Comparison of ENCODE assay signal across 8 cellular contexts in the genomic region with DNA sequence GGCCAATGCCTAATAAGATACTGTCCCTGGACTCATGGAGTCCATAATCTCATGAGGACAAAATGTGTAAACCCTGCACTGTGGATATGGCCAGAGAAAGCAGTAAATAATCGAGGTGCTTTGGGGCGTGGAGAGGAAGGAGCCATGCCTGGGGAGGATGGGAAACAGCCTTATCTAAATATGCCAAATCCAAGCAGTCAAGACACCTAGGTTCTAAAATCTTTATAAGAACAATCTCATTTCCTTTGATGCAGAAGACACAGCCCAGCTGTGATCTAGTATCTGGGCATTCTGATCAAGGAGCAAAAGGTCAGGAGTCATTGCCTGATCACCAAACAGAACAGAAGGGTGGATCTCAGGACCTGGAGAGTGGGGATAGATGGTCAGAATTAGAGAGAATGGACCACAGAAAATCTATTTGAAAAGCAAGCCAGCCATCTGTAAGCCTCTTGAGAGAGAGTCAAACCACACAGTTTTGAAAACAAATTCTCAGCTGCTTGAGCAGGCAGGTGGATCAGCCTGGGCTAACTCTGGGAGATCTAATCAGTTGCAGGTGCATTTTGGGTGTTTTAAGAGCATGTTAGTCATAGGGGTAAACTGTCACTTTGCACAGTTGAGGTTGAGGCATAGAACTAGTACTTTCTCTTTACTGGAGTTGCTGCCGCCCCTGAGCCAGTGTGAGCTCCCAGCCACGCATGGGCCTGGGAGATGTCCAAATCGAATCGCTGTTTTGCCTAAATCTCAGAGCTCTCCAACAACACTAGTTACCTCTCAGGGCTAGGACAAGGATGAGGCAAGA.
DNase-seq lines count a peak whose midpoint lies in the region; ATAC-seq, FAIRE-seq and TF ChIP-seq lines count a peak whose summit lies in the region.

No MANE protein-coding gene starts in this region.

- CTCF ChIA-PET in K562 (lab: Yijun Ruan, JAX; ENCODE audit: low intra/inter-chr PET ratio), result no interaction called here

- H3K9me3 ChIP-seq in K562 (replicated peaks; ENCODE audit: control insufficient read depth, insufficient read depth, low read depth, low read length), result no peaks in the 10 kb centered on the region
- H3K9me3 ChIP-seq in lower lobe of right lung, result no peaks in the 10 kb centered on the region

- no peak for TF ChIP-seq EP300 in K562 (IDR thresholded peaks at IDR 0.05; ENCODE audit: low read length)

- no peak overlapping the region for H3K4me3 ChIP-seq in K562
- H3K4me3 ChIP-seq in lower lobe of right lung, result no peak overlapping the region

- no peaks in the 10 kb centered on the region for H3K9me1 ChIP-seq in K562 (ENCODE audit: control insufficient read depth, insufficient read depth, low read length)

- peaks cover 13 to 20% of the 10 kb centered on the region in 2 experiments; a peak in 4 of 5 replicates for H3K27me3 ChIP-seq in K562 (ENCODE audit: control insufficient read depth in 2 of 2, insufficient read depth in 2 of 2, low read length in 2 of 2)
- no peaks in the 10 kb centered on the region for H3K27me3 ChIP-seq in lower lobe of right lung (ENCODE audit: low read depth)

- POLR2A ChIA-PET in K562 (lab: Yijun Ruan, JAX), result interaction anchor here (1.0 kb wide), 1 partner anchor 30 kb away, joined by 3 read pairs; no protein-coding TSS in a partner anchor

- TF ChIP-seq CTCF in K562 (IDR thresholded peaks at IDR 0.05 in 2 of 3, conservative IDR thresholded peaks at IDR 0.05 in 1 of 3; ENCODE audit: insufficient read depth in 2 of 3, low read depth in 1 of 3, low read length in 3 of 3) (no peak), lower lobe of right lung (IDR thresholded peaks at IDR 0.05) (no peak)

- TF ChIP-seq RAD21 in K562 (CRISPR knock-in tag; conservative IDR thresholded peaks at IDR 0.05 in 1 of 2, IDR thresholded peaks at IDR 0.05 in 1 of 2), result no peak

- WGBS in K562 (ENCODE audit: insufficient coverage, low coverage, missing lambda C conversion rate), result 17% methylated on average over 6 of the region's 6 CpGs

- H3K36me3 ChIP-seq in K562 (ENCODE audit: control insufficient read depth, insufficient read depth, low read length) (no peaks in the 10 kb centered on the region), lower lobe of right lung (no peaks in the 10 kb centered on the region)

- H2AFZ ChIP-seq in K562 (ENCODE audit: low read depth, low read length), result no peak overlapping the region

- no peak for TF ChIP-seq POLR2A in K562 (conservative IDR thresholded peaks at IDR 0.05)

- no TSS peak for BruUV-seq in K562 (replicated peaks; lab: Mats Ljungman, UMichigan)

- in situ Hi-C loops in K562 (cut with MboI), result no loop called here

- no peak for FAIRE-seq in K562 (lab: Jason Lieb, UNC)

- H3K9ac ChIP-seq in K562 (ENCODE audit: insufficient read depth in 1 of 2, low read depth in 2 of 2, low read length in 2 of 2), result no peak overlapping the region

- H3K4me1 ChIP-seq in K562 (replicated peaks in 1 of 2; ENCODE audit: control insufficient read depth in 2 of 2, insufficient read depth in 2 of 2, low read length in 2 of 2), result no peaks in the 10 kb centered on the region; a peak in 1 of 5 replicates
- H3K4me1 ChIP-seq in lower lobe of right lung, result peaks cover 8% of the 10 kb centered on the region

- no peaks in the 10 kb centered on the region for H3K79me2 ChIP-seq in K562 (ENCODE audit: control insufficient read depth, insufficient read depth, low read length)

- H4K20me1 ChIP-seq in K562 (replicated peaks; ENCODE audit: control insufficient read depth, insufficient read depth, low read length), result no peaks in the 10 kb centered on the region

- intact Hi-C loops in K562 (cut with micrococcal nuclease) (no loop called here), lower lobe of right lung (cut with DNase I) (no loop called here)

- no peak overlapping the region for H3K4me2 ChIP-seq in K562 (ENCODE audit: insufficient read depth, low read length)

- peak; percentile 79 for ATAC-seq in GM18519 (IDR thresholded peaks at IDR 0.05; ENCODE audit: low FRiP score, unreplicated experiment)
- peak; percentile 83 for ATAC-seq in GM21390 (IDR thresholded peaks at IDR 0.05; ENCODE audit: unreplicated experiment)
- peak; percentile 73 for ATAC-seq in HG03442 (IDR thresholded peaks at IDR 0.05; ENCODE audit: unreplicated experiment)
- ATAC-seq in K562, result no peak; the same call in 2 of the 3 replicates
- ATAC-seq in lower lobe of right lung, result no peak

- DNase-seq in K562 (ENCODE audit: extremely low read depth in 1 of 4, low spot score in 3 of 4), result no peak
- no peak for DNase-seq in cortex of kidney (lab: John Stamatoyannopoulos, UW)
- no peak for DNase-seq in lower lobe of right lung
- no peak for DNase-seq in stimulated activated CD4-positive, alpha-beta T cell treated with anti-CD3 and anti-CD28 coated beads, Interleukin-2, amount 100 ng/mL, for 48 hours
- DNase-seq in middle frontal gyrus (ENCODE audit: extremely low spot score, low spot score), result no peak

- H3K27ac ChIP-seq in K562 (ENCODE audit: extremely low read depth, low read depth, low read length), result no peak overlapping the region
- H3K27ac ChIP-seq in lower lobe of right lung, result no peak overlapping the region

TF ChIP-seq in K562, 482 proteins besides CTCF, POLR2A, EP300 and RAD21:
- TF ChIP-seq POLR2AphosphoS5 (IDR thresholded peaks at IDR 0.05; ENCODE audit: control insufficient read depth, insufficient read depth, low read depth, low read length) (no peak), U2AF2 (optimal IDR thresholded peaks at IDR 0.05; ENCODE audit: low read depth, low read length) (no peak), PCBP1 (IDR thresholded peaks at IDR 0.05; ENCODE audit: low read depth, low read length, poor library complexity, severe bottlenecking) (no peak), KLF13 (tag; IDR thresholded peaks at IDR 0.05; ENCODE audit: borderline replicate concordance, low read depth) (no peak), ZBTB8A (IDR thresholded peaks at IDR 0.05; ENCODE audit: partially characterized antibody) (no peak), FOXK1 (CRISPR knock-in tag; IDR thresholded peaks at IDR 0.05; ENCODE audit: borderline replicate concordance) (no peak), BRD4 (IDR thresholded peaks at IDR 0.05) (no peak), NEUROD1 (IDR thresholded peaks at IDR 0.05; ENCODE audit: borderline replicate concordance, low read depth, low read length, partially characterized antibody) (no peak), NR1H2 (CRISPR knock-in tag; IDR thresholded peaks at IDR 0.05) (0 out of 2 replicates have a peak, but pooled peaks have one; percentile 45), ZKSCAN8 (CRISPR knock-in tag; IDR thresholded peaks at IDR 0.05) (no peak), SRF (CRISPR knock-in tag; IDR thresholded peaks at IDR 0.05) (no peak), ETV1 (tag; conservative IDR thresholded peaks at IDR 0.05; ENCODE audit: low read depth) (no peak), HCFC1 (IDR thresholded peaks at IDR 0.05; ENCODE audit: low read depth, low read length) (no peak)
- TF ChIP-seq, protein P1, sequence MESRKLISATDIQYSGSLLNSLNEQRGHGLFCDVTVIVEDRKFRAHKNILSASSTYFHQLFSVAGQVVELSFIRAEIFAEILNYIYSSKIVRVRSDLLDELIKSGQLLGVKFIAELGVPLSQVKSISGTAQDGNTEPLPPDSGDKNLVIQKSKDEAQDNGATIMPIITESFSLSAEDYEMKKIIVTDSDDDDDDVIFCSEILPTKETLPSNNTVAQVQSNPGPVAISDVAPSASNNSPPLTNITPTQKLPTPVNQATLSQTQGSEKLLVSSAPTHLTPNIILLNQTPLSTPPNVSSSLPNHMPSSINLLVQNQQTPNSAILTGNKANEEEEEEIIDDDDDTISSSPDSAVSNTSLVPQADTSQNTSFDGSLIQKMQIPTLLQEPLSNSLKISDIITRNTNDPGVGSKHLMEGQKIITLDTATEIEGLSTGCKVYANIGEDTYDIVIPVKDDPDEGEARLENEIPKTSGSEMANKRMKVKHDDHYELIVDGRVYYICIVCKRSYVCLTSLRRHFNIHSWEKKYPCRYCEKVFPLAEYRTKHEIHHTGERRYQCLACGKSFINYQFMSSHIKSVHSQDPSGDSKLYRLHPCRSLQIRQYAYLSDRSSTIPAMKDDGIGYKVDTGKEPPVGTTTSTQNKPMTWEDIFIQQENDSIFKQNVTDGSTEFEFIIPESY (CRISPR knock-in tag; IDR thresholded peaks at IDR 0.05), result no peak
- TF ChIP-seq, protein P2, sequence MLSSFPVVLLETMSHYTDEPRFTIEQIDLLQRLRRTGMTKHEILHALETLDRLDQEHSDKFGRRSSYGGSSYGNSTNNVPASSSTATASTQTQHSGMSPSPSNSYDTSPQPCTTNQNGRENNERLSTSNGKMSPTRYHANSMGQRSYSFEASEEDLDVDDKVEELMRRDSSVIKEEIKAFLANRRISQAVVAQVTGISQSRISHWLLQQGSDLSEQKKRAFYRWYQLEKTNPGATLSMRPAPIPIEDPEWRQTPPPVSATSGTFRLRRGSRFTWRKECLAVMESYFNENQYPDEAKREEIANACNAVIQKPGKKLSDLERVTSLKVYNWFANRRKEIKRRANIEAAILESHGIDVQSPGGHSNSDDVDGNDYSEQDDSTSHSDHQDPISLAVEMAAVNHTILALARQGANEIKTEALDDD (IDR thresholded peaks at IDR 0.05), result peak; percentile 47; the same call in 1 of the 2 replicates
- TF ChIP-seq, protein P3, sequence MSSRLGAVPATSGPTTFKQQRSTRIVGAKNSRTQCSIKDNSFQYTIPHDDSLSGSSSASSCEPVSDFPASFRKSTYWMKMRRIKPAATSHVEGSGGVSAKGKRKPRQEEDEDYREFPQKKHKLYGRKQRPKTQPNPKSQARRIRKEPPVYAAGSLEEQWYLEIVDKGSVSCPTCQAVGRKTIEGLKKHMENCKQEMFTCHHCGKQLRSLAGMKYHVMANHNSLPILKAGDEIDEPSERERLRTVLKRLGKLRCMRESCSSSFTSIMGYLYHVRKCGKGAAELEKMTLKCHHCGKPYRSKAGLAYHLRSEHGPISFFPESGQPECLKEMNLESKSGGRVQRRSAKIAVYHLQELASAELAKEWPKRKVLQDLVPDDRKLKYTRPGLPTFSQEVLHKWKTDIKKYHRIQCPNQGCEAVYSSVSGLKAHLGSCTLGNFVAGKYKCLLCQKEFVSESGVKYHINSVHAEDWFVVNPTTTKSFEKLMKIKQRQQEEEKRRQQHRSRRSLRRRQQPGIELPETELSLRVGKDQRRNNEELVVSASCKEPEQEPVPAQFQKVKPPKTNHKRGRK (tag; IDR thresholded peaks at IDR 0.05), result no peak

Comparison
In these comparisons a context has a peak if more than half of its experiments do, and no peak if none do; other contexts are left out.
1. ATAC-seq: peak in GM18519 (single experiment), GM21390 (single experiment) and HG03442 (single experiment); none in K562 (single experiment) and lower lobe of right lung (0 of 2).